ENCODE assay signal across 8 cellular contexts in the genomic region with DNA sequence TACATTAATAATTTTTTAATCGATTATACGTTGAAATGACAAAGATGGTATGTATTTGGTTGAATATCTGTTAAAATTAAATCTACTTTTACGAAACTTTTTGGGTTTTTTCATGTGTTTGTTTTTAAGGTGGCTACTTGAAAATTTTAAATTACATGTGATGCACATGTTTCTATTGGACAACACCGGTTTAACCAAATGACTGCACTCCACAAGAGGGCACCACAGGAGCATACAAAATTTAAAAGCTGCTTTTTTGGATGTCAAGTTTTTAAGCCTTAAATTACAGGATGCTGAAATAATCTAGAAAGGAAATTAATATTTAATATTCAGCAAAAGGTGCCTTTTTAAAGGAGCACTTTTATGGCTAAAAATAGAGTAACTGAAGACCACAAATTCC.
DNase-seq lines count a peak whose midpoint lies in the region; ATAC-seq, FAIRE-seq and TF ChIP-seq lines count a peak whose summit lies in the region.

No MANE protein-coding gene starts in this region.

- no peak overlapping the region for H3K9ac ChIP-seq in HepG2 (ENCODE audit: insufficient read depth, low read depth, low read length)

- H4K20me1 ChIP-seq in HepG2 (ENCODE audit: insufficient read depth, low read length) = no peaks in the 10 kb centered on the region

- peak; percentile 69 for DNase-seq in DMS 273 (lab: John Stamatoyannopoulos, UW; ENCODE audit: unreplicated experiment)
- DNase-seq in HuH-7.5 (ENCODE audit: low spot score) = peak; percentile 28
- peak; percentile 37 for DNase-seq in SW480 (ENCODE audit: low spot score)
- peak; percentile 13 to 53 for DNase-seq in T47D (ENCODE audit: low read depth in 1 of 2, low spot score in 1 of 2)
- DNase-seq in HepG2 (ENCODE audit: low spot score) = peak; percentile 55
- peak; percentile 42 for DNase-seq in stimulated activated naive CD8-positive, alpha-beta T cell treated with anti-CD3 and anti-CD28 coated beads, Interleukin-15, Interleukin-2, amounts not matched to agents 100 U/mL and 50 U/mL, for 24 hours
- DNase-seq in NCI-H1048 (lab: John Stamatoyannopoulos, UW) = no peak

- FAIRE-seq in HepG2 (lab: Jason Lieb, UNC) = peak; percentile 52

- CTCF ChIA-PET in HepG2 (lab: Yijun Ruan, JAX; ENCODE audit: low intra/inter-chr PET ratio, low total read pairs) = interaction anchor here (0.9 to 4.7 kb wide), 2 partner anchors 99 to 232 kb away, joined by 3 to 69 read pairs; partner anchors contain the start of gene ACVR1

- peak; percentile 65 for TF ChIP-seq CTCF in HepG2 (CRISPR knock-in tag; IDR thresholded peaks at IDR 0.05)

- peak; percentile 78 for TF ChIP-seq RAD21 in HepG2 (CRISPR knock-in tag; IDR thresholded peaks at IDR 0.05)

- BruUV-seq in HepG2 (replicated peaks; lab: Mats Ljungman, UMichigan) = no TSS peak

- H3K4me2 ChIP-seq in HepG2 (ENCODE audit: low read depth, low read length) = no peak overlapping the region

- WGBS in HepG2 (ENCODE audit: low lambda C conversion rate) = 63% methylated on average over 4 of the region's 4 CpGs

- H3K27ac ChIP-seq in HepG2 (ENCODE audit: extremely low read length, insufficient read depth, low read length) = no peak overlapping the region

- peak; percentile 37; the same call in 1 of the 3 replicates for ATAC-seq in HepG2
- ATAC-seq in stimulated activated naive CD8-positive, alpha-beta T cell treated with anti-CD3 and anti-CD28 coated beads, Interleukin-15, Interleukin-2, amounts not matched to agents 100 U/mL and 50 U/mL, for 24 hours = no peak
- no peak for ATAC-seq in HG03521 (IDR thresholded peaks at IDR 0.05; ENCODE audit: unreplicated experiment)

- intact Hi-C loops in HepG2 (cut with micrococcal nuclease; ENCODE audit: unreplicated experiment) = loop anchor here (1.0 to 10.0 kb wide), 3 partner anchors 99 to 977 kb away; partner anchors contain the start of gene ACVR1

- in situ Hi-C loops in T47D (cut with HindIII; ENCODE audit: low pct_unique_long_range_greater_than_20kb, low sequenced_read_pairs) = no loop called here
- in situ Hi-C loops in HepG2 (cut with HindIII; ENCODE audit: extremely low pct_ligation_motif_present, low pct_unique_long_range_greater_than_20kb) = loop anchor here (5.0 kb wide), 1 partner anchor 230 kb away; no protein-coding TSS in a partner anchor

- no peaks in the 10 kb centered on the region for H3K79me2 ChIP-seq in HepG2 (ENCODE audit: insufficient read depth, low read length)

- peaks cover 2 to 28% of the 10 kb centered on the region in 2 experiments; a peak in 2 of 5 replicates for H3K36me3 ChIP-seq in HepG2 (replicated peaks in 1 of 2; ENCODE audit: control insufficient read depth in 1 of 2, insufficient read depth in 2 of 2, low read length in 2 of 2)

- TF ChIP-seq POLR2A in HepG2 (IDR thresholded peaks at IDR 0.05; ENCODE audit: insufficient read depth in 1 of 2, low read depth in 2 of 2, low read length in 2 of 2) = no peak

- no peaks in the 10 kb centered on the region for H3K27me3 ChIP-seq in HepG2 (ENCODE audit: control insufficient read depth in 1 of 2, insufficient read depth in 2 of 2, low read length in 2 of 2)

- POLR2A ChIA-PET in HepG2 (lab: Yijun Ruan, JAX) = no interaction called here

- no peaks in the 10 kb centered on the region for H3K9me3 ChIP-seq in HepG2 (ENCODE audit: low read length)

- no peak overlapping the region for H2AFZ ChIP-seq in HepG2 (ENCODE audit: low read length)

- TF ChIP-seq EP300 in HepG2 (IDR thresholded peaks at IDR 0.05; ENCODE audit: low read depth in 2 of 2, low read length in 2 of 2) (no peak), HepG2 (CRISPR knock-in tag; IDR thresholded peaks at IDR 0.05; ENCODE audit: borderline replicate concordance) (no peak)

- H3K4me1 ChIP-seq in HepG2 (ENCODE audit: insufficient read depth, low read length) = peaks cover 12% of the 10 kb centered on the region

- no peak overlapping the region for H3K4me3 ChIP-seq in HepG2 (replicated peaks in 1 of 3; ENCODE audit: insufficient read depth in 1 of 3, low read depth in 2 of 3, low read length in 3 of 3)

TF ChIP-seq in HepG2, 621 proteins besides CTCF, POLR2A, EP300 and RAD21:
- TF ChIP-seq ERF (CRISPR knock-in tag; IDR thresholded peaks at IDR 0.05) (no peak), PRMT3 (CRISPR knock-in tag; IDR thresholded peaks at IDR 0.05; ENCODE audit: borderline replicate concordance, low read depth) (no peak), GFI1 (CRISPR knock-in tag; IDR thresholded peaks at IDR 0.05; ENCODE audit: borderline replicate concordance) (no peak), STAG1 (CRISPR knock-in tag; IDR thresholded peaks at IDR 0.05) (peak; percentile 88), ZNF577 (CRISPR knock-in tag; IDR thresholded peaks at IDR 0.05; ENCODE audit: borderline replicate concordance, low read depth) (no peak), SMC3 (IDR thresholded peaks at IDR 0.05; ENCODE audit: low read length) (peak; percentile 87), FOXP1 (IDR thresholded peaks at IDR 0.05) (no peak), FOXP1 (CRISPR knock-in tag; IDR thresholded peaks at IDR 0.05) (no peak), ZNF260 (CRISPR knock-in tag; IDR thresholded peaks at IDR 0.05; ENCODE audit: borderline replicate concordance, low read depth) (no peak), ARID4A (CRISPR knock-in tag; IDR thresholded peaks at IDR 0.05; ENCODE audit: borderline replicate concordance) (no peak), POLR2AphosphoS5 (IDR thresholded peaks at IDR 0.05; ENCODE audit: low read depth, low read length) (no peak), RARA (CRISPR knock-in tag; IDR thresholded peaks at IDR 0.05) (no peak)
- TF ChIP-seq, protein P1, sequence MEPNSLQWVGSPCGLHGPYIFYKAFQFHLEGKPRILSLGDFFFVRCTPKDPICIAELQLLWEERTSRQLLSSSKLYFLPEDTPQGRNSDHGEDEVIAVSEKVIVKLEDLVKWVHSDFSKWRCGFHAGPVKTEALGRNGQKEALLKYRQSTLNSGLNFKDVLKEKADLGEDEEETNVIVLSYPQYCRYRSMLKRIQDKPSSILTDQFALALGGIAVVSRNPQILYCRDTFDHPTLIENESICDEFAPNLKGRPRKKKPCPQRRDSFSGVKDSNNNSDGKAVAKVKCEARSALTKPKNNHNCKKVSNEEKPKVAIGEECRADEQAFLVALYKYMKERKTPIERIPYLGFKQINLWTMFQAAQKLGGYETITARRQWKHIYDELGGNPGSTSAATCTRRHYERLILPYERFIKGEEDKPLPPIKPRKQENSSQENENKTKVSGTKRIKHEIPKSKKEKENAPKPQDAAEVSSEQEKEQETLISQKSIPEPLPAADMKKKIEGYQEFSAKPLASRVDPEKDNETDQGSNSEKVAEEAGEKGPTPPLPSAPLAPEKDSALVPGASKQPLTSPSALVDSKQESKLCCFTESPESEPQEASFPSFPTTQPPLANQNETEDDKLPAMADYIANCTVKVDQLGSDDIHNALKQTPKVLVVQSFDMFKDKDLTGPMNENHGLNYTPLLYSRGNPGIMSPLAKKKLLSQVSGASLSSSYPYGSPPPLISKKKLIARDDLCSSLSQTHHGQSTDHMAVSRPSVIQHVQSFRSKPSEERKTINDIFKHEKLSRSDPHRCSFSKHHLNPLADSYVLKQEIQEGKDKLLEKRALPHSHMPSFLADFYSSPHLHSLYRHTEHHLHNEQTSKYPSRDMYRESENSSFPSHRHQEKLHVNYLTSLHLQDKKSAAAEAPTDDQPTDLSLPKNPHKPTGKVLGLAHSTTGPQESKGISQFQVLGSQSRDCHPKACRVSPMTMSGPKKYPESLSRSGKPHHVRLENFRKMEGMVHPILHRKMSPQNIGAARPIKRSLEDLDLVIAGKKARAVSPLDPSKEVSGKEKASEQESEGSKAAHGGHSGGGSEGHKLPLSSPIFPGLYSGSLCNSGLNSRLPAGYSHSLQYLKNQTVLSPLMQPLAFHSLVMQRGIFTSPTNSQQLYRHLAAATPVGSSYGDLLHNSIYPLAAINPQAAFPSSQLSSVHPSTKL (CRISPR knock-in tag; IDR thresholded peaks at IDR 0.05) = no peak
